18 cellular contexts compared by ENCODE assay signal in the genomic region with DNA sequence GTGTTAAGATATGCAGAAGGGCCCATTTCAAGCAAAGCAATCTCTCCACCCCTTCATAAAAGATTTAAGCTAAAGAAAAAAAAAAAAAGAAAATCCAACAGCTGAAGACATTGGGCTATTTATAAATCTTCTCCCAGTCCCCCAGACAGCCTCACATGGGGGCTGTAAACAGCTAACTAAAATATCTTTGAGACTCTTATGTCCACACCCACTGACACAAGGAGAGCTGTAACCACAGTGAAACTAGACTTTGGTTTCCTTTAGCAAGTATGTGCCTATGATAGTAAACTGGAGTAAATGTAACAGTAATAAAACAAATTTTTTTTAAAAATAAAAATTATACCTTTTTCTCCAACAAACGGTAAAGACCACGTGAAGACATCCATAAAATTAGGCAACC.
"Had no signal": no experiment of that assay in that cellular context is flagged by ENCODE, and none has a peak within 500 bp of the region (broad histone marks: within the 10 kb centered on the region; RNA-seq: fewer than 3 reads in every experiment).

No MANE protein-coding gene starts in this region.

- H3K9me3 ChIP-seq: esophagus squamous epithelium, left ventricle myocardium inferior, neutrophil, right atrium auricular region, stomach, testis, upper lobe of right lung had no signal

- H3K9me3 Mint-ChIP-seq: activated CD4-positive, alpha-beta memory T cell treated with anti-CD3 and anti-CD28 coated beads for 36 hours; activated T-cell treated with anti-CD3 and anti-CD28 coated beads, Interleukin-2, amount 50 U/mL, for 72 hours; brain; naive thymus-derived CD8-positive, alpha-beta T cell; T-helper 1 cell treated with Interleukin-12 subunit alpha and Interleukin-12 subunit beta and Interleukin-4 antibody, amounts not matched to agents 30 μg/mL and 1 μg/mL, for 36 hours had no signal

- H3K27me3 ChIP-seq: esophagus squamous epithelium, neutrophil, right atrium auricular region, stomach, testis, upper lobe of right lung had no signal

- ATAC-seq: activated CD4-positive, alpha-beta T cell treated with anti-CD3 and anti-CD28 coated beads for 36 hours; activated T-cell treated with anti-CD3 and anti-CD28 coated beads, Interleukin-2, amount 50 U/mL, for 72 hours; naive thymus-derived CD8-positive, alpha-beta T cell; upper lobe of right lung had no signal

- H3K4me1 Mint-ChIP-seq: brain had no signal

- H3K4me3 ChIP-seq: coronary artery, esophagus squamous epithelium, left ventricle myocardium inferior, right atrium auricular region, stomach, testis, upper lobe of right lung had no signal

- H3K4me3 Mint-ChIP-seq: activated CD4-positive, alpha-beta memory T cell treated with anti-CD3 and anti-CD28 coated beads for 36 hours; activated CD4-positive, alpha-beta T cell treated with anti-CD3 and anti-CD28 coated beads for 36 hours; activated naive CD8-positive, alpha-beta T cell; activated T-cell treated with anti-CD3 and anti-CD28 coated beads, Interleukin-2, amount 50 U/mL, for 72 hours; brain; naive thymus-derived CD8-positive, alpha-beta T cell; T-helper 1 cell treated with Interleukin-12 subunit alpha and Interleukin-12 subunit beta and Interleukin-4 antibody, amounts not matched to agents 30 μg/mL and 1 μg/mL, for 36 hours had no signal

- DNase-seq: activated CD4-positive, alpha-beta memory T cell treated with anti-CD3 and anti-CD28 coated beads for 36 hours; activated CD4-positive, alpha-beta T cell treated with anti-CD3 and anti-CD28 coated beads for 36 hours; activated gamma-delta T cell treated with Interleukin-2 at 50 U/mL for 16 hours; activated T-cell treated with anti-CD3 and anti-CD28 coated beads, Interleukin-2, amount 50 U/mL, for 72 hours; central memory CD4-positive, alpha-beta T cell; esophagus squamous epithelium; glutamatergic neuron; left ventricle myocardium inferior; naive thymus-derived CD8-positive, alpha-beta T cell; stomach; testis; upper lobe of right lung had no signal

- H3K27ac Mint-ChIP-seq: activated CD4-positive, alpha-beta memory T cell treated with anti-CD3 and anti-CD28 coated beads for 36 hours; activated CD4-positive, alpha-beta T cell treated with anti-CD3 and anti-CD28 coated beads for 36 hours; activated naive CD8-positive, alpha-beta T cell; T-helper 1 cell treated with Interleukin-12 subunit alpha and Interleukin-12 subunit beta and Interleukin-4 antibody, amounts not matched to agents 30 μg/mL and 1 μg/mL, for 36 hours had no signal

- H3K27me3 Mint-ChIP-seq: activated CD4-positive, alpha-beta memory T cell treated with anti-CD3 and anti-CD28 coated beads for 36 hours; activated CD4-positive, alpha-beta T cell treated with anti-CD3 and anti-CD28 coated beads for 36 hours; activated naive CD8-positive, alpha-beta T cell; brain; naive thymus-derived CD8-positive, alpha-beta T cell had no signal

- H3K4me1 ChIP-seq: esophagus squamous epithelium, testis, upper lobe of right lung had no signal

- H3K27ac ChIP-seq: coronary artery, esophagus squamous epithelium, left ventricle myocardium inferior, neutrophil, right atrium auricular region, stomach, testis, upper lobe of right lung had no signal
